1 cellular context compared by ENCODE assay signal in the genomic region with DNA sequence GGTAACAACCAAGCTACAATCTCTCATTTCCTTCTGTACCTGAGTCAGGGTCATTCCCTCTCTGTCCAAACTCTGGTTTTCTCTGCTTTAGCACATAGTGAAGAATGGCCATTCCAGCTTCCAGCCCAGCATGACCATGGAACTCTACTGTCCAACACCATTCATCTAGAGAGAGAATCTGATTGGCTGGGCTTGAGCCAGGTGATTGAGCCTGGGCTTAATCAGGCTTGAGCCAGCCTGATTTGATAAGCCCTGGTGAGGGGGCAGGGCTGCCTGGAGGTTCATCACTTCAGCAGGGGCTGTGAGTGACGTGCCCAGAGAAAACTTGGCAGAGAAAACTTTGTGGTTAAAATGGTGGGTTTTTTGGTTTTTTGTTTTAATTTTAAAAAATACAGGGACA.
TF ChIP-seq lines count a peak whose summit lies in the region.

No MANE protein-coding gene starts in this region.

TF ChIP-seq in SK-N-SH, 30 proteins besides CTCF, POLR2A, EP300 and RAD21 (continued from another document):
- TF ChIP-seq, protein P1, sequence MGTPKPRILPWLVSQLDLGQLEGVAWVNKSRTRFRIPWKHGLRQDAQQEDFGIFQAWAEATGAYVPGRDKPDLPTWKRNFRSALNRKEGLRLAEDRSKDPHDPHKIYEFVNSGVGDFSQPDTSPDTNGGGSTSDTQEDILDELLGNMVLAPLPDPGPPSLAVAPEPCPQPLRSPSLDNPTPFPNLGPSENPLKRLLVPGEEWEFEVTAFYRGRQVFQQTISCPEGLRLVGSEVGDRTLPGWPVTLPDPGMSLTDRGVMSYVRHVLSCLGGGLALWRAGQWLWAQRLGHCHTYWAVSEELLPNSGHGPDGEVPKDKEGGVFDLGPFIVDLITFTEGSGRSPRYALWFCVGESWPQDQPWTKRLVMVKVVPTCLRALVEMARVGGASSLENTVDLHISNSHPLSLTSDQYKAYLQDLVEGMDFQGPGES (IDR thresholded peaks at IDR 0.05; ENCODE audit: low read depth, low read length), result no peak
- TF ChIP-seq, protein P2, sequence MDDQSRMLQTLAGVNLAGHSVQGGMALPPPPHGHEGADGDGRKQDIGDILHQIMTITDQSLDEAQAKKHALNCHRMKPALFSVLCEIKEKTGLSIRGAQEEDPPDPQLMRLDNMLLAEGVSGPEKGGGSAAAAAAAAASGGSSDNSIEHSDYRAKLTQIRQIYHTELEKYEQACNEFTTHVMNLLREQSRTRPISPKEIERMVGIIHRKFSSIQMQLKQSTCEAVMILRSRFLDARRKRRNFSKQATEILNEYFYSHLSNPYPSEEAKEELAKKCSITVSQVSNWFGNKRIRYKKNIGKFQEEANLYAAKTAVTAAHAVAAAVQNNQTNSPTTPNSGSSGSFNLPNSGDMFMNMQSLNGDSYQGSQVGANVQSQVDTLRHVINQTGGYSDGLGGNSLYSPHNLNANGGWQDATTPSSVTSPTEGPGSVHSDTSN (IDR thresholded peaks at IDR 0.05), result no peak
- TF ChIP-seq RXRA (IDR thresholded peaks at IDR 0.05; ENCODE audit: borderline replicate concordance, low read depth) (no peak), MEF2A (IDR thresholded peaks at IDR 0.05; ENCODE audit: borderline replicate concordance, low read depth) (no peak), RCOR1 (IDR thresholded peaks at IDR 0.05; ENCODE audit: low read length) (no peak), TCF12 (IDR thresholded peaks at IDR 0.05) (no peak), MXI1 (IDR thresholded peaks at IDR 0.05; ENCODE audit: low read depth, low read length) (no peak)
- TF ChIP-seq, protein P3, sequence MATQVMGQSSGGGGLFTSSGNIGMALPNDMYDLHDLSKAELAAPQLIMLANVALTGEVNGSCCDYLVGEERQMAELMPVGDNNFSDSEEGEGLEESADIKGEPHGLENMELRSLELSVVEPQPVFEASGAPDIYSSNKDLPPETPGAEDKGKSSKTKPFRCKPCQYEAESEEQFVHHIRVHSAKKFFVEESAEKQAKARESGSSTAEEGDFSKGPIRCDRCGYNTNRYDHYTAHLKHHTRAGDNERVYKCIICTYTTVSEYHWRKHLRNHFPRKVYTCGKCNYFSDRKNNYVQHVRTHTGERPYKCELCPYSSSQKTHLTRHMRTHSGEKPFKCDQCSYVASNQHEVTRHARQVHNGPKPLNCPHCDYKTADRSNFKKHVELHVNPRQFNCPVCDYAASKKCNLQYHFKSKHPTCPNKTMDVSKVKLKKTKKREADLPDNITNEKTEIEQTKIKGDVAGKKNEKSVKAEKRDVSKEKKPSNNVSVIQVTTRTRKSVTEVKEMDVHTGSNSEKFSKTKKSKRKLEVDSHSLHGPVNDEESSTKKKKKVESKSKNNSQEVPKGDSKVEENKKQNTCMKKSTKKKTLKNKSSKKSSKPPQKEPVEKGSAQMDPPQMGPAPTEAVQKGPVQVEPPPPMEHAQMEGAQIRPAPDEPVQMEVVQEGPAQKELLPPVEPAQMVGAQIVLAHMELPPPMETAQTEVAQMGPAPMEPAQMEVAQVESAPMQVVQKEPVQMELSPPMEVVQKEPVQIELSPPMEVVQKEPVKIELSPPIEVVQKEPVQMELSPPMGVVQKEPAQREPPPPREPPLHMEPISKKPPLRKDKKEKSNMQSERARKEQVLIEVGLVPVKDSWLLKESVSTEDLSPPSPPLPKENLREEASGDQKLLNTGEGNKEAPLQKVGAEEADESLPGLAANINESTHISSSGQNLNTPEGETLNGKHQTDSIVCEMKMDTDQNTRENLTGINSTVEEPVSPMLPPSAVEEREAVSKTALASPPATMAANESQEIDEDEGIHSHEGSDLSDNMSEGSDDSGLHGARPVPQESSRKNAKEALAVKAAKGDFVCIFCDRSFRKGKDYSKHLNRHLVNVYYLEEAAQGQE (IDR thresholded peaks at IDR 0.05; ENCODE audit: low read depth, low read length), result no peak
- TF ChIP-seq, protein P4, sequence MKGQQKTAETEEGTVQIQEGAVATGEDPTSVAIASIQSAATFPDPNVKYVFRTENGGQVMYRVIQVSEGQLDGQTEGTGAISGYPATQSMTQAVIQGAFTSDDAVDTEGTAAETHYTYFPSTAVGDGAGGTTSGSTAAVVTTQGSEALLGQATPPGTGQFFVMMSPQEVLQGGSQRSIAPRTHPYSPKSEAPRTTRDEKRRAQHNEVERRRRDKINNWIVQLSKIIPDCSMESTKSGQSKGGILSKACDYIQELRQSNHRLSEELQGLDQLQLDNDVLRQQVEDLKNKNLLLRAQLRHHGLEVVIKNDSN (IDR thresholded peaks at IDR 0.05; ENCODE audit: borderline replicate concordance, low read depth), result no peak
